ENCODE assay signal across 1 cellular context in the genomic region with DNA sequence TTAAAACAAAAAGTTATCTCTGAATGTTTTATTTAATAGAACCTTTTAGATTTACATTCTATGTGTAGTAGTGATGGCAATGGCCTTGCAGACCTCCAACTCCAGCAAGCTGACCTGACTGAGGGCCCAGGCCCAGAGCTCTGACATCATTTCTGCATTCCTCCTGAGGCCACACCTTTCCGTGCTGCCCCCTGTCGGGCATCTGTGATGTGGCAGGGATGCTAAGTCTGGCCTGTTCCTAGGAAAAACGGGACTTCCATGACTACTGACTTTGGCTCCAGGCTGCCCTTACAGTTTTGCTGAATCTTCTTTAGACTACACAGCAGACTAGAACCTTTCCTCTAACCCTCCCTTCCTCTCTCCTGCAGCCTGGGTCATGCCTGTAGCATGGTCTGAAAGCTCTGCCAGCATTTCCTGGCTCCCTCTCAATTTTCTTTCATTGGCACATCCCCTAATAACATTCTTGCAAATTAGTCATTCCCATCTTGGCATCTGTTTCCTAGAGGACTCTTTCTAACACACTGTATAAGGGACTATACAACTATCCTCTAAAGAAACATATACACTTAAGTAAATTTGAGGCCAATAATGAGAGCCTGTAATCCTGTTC.
TF ChIP-seq lines count a peak whose summit lies in the region.

No MANE protein-coding gene starts in this region.

TF ChIP-seq in HCT116, 20 proteins besides CTCF, POLR2A, EP300 and RAD21 (continued from another document):
- TF ChIP-seq, protein P1, sequence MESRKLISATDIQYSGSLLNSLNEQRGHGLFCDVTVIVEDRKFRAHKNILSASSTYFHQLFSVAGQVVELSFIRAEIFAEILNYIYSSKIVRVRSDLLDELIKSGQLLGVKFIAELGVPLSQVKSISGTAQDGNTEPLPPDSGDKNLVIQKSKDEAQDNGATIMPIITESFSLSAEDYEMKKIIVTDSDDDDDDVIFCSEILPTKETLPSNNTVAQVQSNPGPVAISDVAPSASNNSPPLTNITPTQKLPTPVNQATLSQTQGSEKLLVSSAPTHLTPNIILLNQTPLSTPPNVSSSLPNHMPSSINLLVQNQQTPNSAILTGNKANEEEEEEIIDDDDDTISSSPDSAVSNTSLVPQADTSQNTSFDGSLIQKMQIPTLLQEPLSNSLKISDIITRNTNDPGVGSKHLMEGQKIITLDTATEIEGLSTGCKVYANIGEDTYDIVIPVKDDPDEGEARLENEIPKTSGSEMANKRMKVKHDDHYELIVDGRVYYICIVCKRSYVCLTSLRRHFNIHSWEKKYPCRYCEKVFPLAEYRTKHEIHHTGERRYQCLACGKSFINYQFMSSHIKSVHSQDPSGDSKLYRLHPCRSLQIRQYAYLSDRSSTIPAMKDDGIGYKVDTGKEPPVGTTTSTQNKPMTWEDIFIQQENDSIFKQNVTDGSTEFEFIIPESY (IDR thresholded peaks at IDR 0.05; ENCODE audit: extremely low read depth, insufficient replicate concordance, low read length): no peak
- TF ChIP-seq ZFX (IDR thresholded peaks at IDR 0.05): no peak
- no peak for TF ChIP-seq EZH2phosphoT487 (IDR thresholded peaks at IDR 0.05; ENCODE audit: borderline replicate concordance)
- TF ChIP-seq POLR2AphosphoS5 (IDR thresholded peaks at IDR 0.05; ENCODE audit: low read depth, low read length): no peak
- TF ChIP-seq SP1 (IDR thresholded peaks at IDR 0.05; ENCODE audit: low read depth): no peak
- no peak for TF ChIP-seq CBX3 (IDR thresholded peaks at IDR 0.05; ENCODE audit: low read depth)
- no peak for TF ChIP-seq EZH2 (IDR thresholded peaks at IDR 0.05)
- no peak for TF ChIP-seq EGR1 (IDR thresholded peaks at IDR 0.05; ENCODE audit: low read depth)
